In the genomic region with DNA sequence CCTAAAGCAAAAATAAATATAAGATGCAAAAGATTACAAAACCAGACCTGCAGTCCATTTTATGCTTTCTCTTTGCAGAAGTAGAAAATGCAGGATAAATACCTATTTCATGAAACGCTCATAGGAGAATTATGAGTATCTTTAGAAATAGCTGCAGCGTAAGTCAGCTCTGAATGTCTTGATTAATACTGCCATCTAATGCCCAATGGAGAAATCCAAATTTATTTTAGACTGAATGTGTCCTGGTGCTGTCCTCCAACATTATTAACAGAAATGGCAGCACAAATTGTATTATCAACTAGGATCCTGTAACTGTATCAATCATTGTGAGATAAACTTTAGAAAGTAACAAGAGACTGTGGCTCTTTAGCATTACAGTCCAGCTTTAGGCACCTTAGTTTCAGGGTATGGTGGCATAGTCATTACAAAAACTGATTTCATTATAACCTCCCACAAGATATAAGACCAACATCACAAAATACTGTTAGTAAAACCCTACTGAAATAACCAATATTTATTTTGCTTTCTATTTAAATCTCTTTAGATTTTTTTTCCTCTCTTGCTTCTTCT, we compare ENCODE assay signal across 8 cellular contexts.
A peak's percentile ranks its signal among the peaks of the same experiment; 100 is the strongest.
DNase-seq lines count a peak whose midpoint lies in the region; ATAC-seq, FAIRE-seq and TF ChIP-seq lines count a peak whose summit lies in the region.
"Had no signal": no experiment of that assay in that cellular context is flagged by ENCODE, and none has a peak within 500 bp of the region (broad histone marks: within the 10 kb centered on the region; RNA-seq: fewer than 3 reads in every experiment).

No MANE protein-coding gene starts in this region.

- TF ChIP-seq CTCF in HEK293 (tag by site-specific recombination; IDR thresholded peaks at IDR 0.05) (no peak), Peyer's patch (IDR thresholded peaks at IDR 0.05) (peak in 3 of 6 experiments; percentile 19 to 46 (median 28))

- H3K36me3 ChIP-seq in HEK293 (ENCODE audit: control insufficient read depth in 2 of 2, insufficient read depth in 1 of 2, low read length in 2 of 2) = no peaks in the 10 kb centered on the region
- no peaks in the 10 kb centered on the region for H3K36me3 ChIP-seq in effector memory CD4-positive, alpha-beta T cell (ENCODE audit: control insufficient read depth, insufficient read depth, low read length)
- H3K36me3 ChIP-seq in Peyer's patch = no peaks in the 10 kb centered on the region

- no peak for ATAC-seq in GM18498 (IDR thresholded peaks at IDR 0.05; ENCODE audit: unreplicated experiment)

- CTCF ChIA-PET in HEK293 (lab: Yijun Ruan, JAX) = interaction anchor here (0.6 to 3.0 kb wide), 6 partner anchors 23 to 142 kb away, joined by 3 to 26 read pairs (median 3); no protein-coding TSS in a partner anchor

- H3K27me3 ChIP-seq in effector memory CD4-positive, alpha-beta T cell (replicated peaks; ENCODE audit: control insufficient read depth, insufficient read depth, low read length, poor library complexity, severe bottlenecking) = no peaks in the 10 kb centered on the region
- no peaks in the 10 kb centered on the region for H3K27me3 ChIP-seq in Peyer's patch

- DNase-seq in NOMO-1 treated with DMSO at 0.1 percent for 48 hours (lab: John Stamatoyannopoulos, UW; ENCODE audit: unreplicated experiment) = peak; percentile 73
- peak; percentile 63 for DNase-seq in renal cortical epithelial cell (ENCODE audit: low read depth)
- DNase-seq in effector memory CD4-positive, alpha-beta T cell = no peak
- DNase-seq in Peyer's patch = no peak
- DNase-seq: NCI-H1105 treated with DMSO at 0.1 percent for 48 hours had no signal

- H3K4me3 ChIP-seq in HEK293 (ENCODE audit: low read depth, low read length) (no peak overlapping the region), Peyer's patch (no peak overlapping the region)
- no peak overlapping the region for H3K4me3 ChIP-seq in effector memory CD4-positive, alpha-beta T cell (ENCODE audit: insufficient read depth, low read depth, low read length, poor library complexity, severe bottlenecking)

- H3K4me1 ChIP-seq in HEK293 (ENCODE audit: control insufficient read depth, insufficient read depth, low read length) (no peaks in the 10 kb centered on the region), Peyer's patch (no peaks in the 10 kb centered on the region)
- no peaks in the 10 kb centered on the region for H3K4me1 ChIP-seq in effector memory CD4-positive, alpha-beta T cell (ENCODE audit: control insufficient read depth, insufficient read depth, low read length, poor library complexity, severe bottlenecking)

- H3K9me3 ChIP-seq in HEK293 (ENCODE audit: control insufficient read depth, insufficient read depth, low read depth, low read length) (no peaks in the 10 kb centered on the region), Peyer's patch (no peaks in the 10 kb centered on the region)
- H3K9me3 ChIP-seq in effector memory CD4-positive, alpha-beta T cell (ENCODE audit: control insufficient read depth, low read length) = no peaks in the 10 kb centered on the region

- no peak for TF ChIP-seq POLR2A in Peyer's patch (IDR thresholded peaks at IDR 0.05)

- FAIRE-seq in endometrium (lab: Jason Lieb, UNC) = peak; percentile 33

- no peak overlapping the region for H3K27ac ChIP-seq in HEK293 (ENCODE audit: extremely low read depth, low read depth, low read length)
- no peak overlapping the region for H3K27ac ChIP-seq in effector memory CD4-positive, alpha-beta T cell (ENCODE audit: insufficient read depth, low read length, poor library complexity, severe bottlenecking)
- no peak overlapping the region for H3K27ac ChIP-seq in Peyer's patch

- POLR2A ChIA-PET in HEK293 (lab: Yijun Ruan, JAX) = no interaction called here

TF ChIP-seq in HEK293, 187 proteins besides CTCF, POLR2A, EP300 and RAD21:
- TF ChIP-seq RBAK (tag by site-specific recombination; IDR thresholded peaks at IDR 0.05) = no peak
- TF ChIP-seq, protein P1, sequence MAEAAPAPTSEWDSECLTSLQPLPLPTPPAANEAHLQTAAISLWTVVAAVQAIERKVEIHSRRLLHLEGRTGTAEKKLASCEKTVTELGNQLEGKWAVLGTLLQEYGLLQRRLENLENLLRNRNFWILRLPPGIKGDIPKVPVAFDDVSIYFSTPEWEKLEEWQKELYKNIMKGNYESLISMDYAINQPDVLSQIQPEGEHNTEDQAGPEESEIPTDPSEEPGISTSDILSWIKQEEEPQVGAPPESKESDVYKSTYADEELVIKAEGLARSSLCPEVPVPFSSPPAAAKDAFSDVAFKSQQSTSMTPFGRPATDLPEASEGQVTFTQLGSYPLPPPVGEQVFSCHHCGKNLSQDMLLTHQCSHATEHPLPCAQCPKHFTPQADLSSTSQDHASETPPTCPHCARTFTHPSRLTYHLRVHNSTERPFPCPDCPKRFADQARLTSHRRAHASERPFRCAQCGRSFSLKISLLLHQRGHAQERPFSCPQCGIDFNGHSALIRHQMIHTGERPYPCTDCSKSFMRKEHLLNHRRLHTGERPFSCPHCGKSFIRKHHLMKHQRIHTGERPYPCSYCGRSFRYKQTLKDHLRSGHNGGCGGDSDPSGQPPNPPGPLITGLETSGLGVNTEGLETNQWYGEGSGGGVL (tag by site-specific recombination; IDR thresholded peaks at IDR 0.05) = no peak
- TF ChIP-seq ZNF2 (tag by site-specific recombination; IDR thresholded peaks at IDR 0.05) = no peak
- no peak for TF ChIP-seq ZNF140 (tag by site-specific recombination; IDR thresholded peaks at IDR 0.05)
- TF ChIP-seq ZNF654 (tag by site-specific recombination; IDR thresholded peaks at IDR 0.05; ENCODE audit: low read depth) = peak; percentile 32; the same call in 1 of the 2 replicates
- no peak for TF ChIP-seq ZNF211 (tag by site-specific recombination; IDR thresholded peaks at IDR 0.05; ENCODE audit: low read depth)
TF ChIP-seq in HEK293: peak in this region for 1.

Comparison
In these comparisons a context has a peak if more than half of its experiments do, and no peak if none do; other contexts are left out.
1. DNase-seq: peak in NOMO-1 treated with DMSO at 0.1 percent for 48 hours (single experiment) and renal cortical epithelial cell (single experiment); none in effector memory CD4-positive, alpha-beta T cell (0 of 3) and Peyer's patch (0 of 3).